ENCODE assay signal across 8 cellular contexts in the genomic region with DNA sequence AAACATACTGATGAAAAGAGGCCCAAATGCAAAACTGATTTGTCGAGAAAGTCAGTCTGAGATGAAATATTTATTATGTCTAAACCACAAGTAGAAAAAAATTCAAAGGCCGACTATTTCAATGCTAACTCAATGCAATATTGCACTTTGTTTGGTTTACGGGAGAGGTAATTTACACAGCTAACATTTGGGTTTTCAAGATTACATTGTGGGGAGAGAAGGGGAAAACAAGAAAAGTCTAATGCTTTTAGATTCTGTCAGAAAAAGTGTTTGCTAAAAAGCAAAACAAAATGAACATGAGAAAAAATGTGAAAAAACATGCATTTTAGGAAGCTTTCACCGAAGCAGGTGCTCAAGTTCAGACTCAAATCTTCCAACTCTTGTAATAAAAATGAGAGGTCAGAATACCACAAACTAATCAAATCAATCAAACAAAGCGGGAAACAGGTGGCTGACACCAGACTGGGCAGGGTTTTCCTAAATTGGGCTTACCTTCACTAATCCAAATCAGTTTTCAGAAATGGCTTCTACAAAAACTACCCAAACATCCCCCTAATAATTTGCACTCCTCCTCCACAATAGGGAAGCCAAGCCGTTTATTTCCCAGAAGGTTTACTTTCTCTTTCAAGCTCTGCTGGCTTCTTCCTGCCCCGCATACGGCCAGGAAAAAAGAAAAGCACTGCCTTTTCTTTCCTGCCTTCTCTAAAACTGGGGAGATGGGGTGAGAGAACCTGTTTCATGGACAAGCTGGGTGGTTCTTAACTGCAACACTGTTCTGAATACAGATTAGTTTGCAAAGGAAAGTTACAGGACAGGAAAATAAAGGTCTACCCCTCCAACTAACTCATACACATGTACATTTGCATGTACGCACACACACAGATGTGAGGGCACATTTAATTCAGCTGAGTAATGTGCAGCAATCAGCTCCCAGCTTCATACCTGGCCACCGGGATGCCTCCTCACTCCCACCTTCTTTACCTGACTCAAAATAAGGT. TPM values are rescaled to one million over a fixed set of nuclear protein-coding genes. Genes with fewer than 3 reads are reported as not detected.
DNase-seq lines count a peak whose midpoint lies in the region; ATAC-seq and TF ChIP-seq lines count a peak whose summit lies in the region.

No MANE protein-coding gene starts in this region.

- intact Hi-C loops in dorsolateral prefrontal cortex (cut with DNase I): no loop called here

- peaks cover 38% of the 10 kb centered on the region for H3K4me1 ChIP-seq in muscle layer of colon (ENCODE audit: insufficient read depth, low read length)

- no peaks in the 10 kb centered on the region for H3K9me3 ChIP-seq in muscle layer of colon (ENCODE audit: low read length)

- peak in 1 of 56 donors; percentile 13 for TF ChIP-seq CTCF in dorsolateral prefrontal cortex (IDR thresholded peaks at IDR 0.05 in 54 of 56, conservative IDR thresholded peaks at IDR 0.05 in 2 of 56; ENCODE audit: low read depth in 1 of 56, partially characterized antibody in 56 of 56)

- DNase-seq in Daoy (ENCODE audit: low read depth) (peak; percentile 23), NCI-H526 (lab: John Stamatoyannopoulos, UW) (peak; percentile 57 to 67), dorsolateral prefrontal cortex (no peak), NCI-H748 (lab: John Stamatoyannopoulos, UW; ENCODE audit: unreplicated experiment) (no peak), cerebellar nuclear complex (lab: John Stamatoyannopoulos, UW) (no peak)

- H3K27ac ChIP-seq in dorsolateral prefrontal cortex (peak overlapping the region in 55 of 59 donors; percentile 0 to 83 (median 50)), muscle layer of colon (ENCODE audit: low read depth, low read length) (peak overlapping the region; percentile 71)

- H3K36me3 ChIP-seq in muscle layer of colon (ENCODE audit: insufficient read depth, low read length): no peaks in the 10 kb centered on the region

- ATAC-seq in HG03139 (IDR thresholded peaks at IDR 0.05; ENCODE audit: unreplicated experiment) (no peak), GM21723 (IDR thresholded peaks at IDR 0.05; ENCODE audit: unreplicated experiment) (no peak)

- peak overlapping the region; percentile 26 for H3K9ac ChIP-seq in muscle layer of colon (ENCODE audit: low read length)

- no peaks in the 10 kb centered on the region for H3K27me3 ChIP-seq in dorsolateral prefrontal cortex
- no peaks in the 10 kb centered on the region for H3K27me3 ChIP-seq in muscle layer of colon (ENCODE audit: control insufficient read depth in 1 of 2, insufficient read depth in 2 of 2, low read length in 2 of 2)

- peak overlapping the region in 50 of 59 donors; percentile 1 to 53 (median 30) for H3K4me3 ChIP-seq in dorsolateral prefrontal cortex
- peak overlapping the region in 1 of 2 donors; percentile 51 for H3K4me3 ChIP-seq in muscle layer of colon (ENCODE audit: low read depth in 1 of 2, low read length in 2 of 2)

RNA-seq across cellular contexts. Expression of gene STAT3, which starts 9.3 kb away (rescaled TPM):
- 24.9 and 28.6 TPM in 2 replicates for total RNA-seq in Daoy (2014; rRNA removed; shearing (Covaris generic))
- total RNA-seq in dorsolateral prefrontal cortex: 100 to 1,000 TPM in 55 of 120 experiments, 10 to 100 TPM in 65; 57.7 to 203 (median 98.0) TPM

RNA-seq across cellular contexts. Expression of gene CAVIN1, which starts 44.2 kb away (rescaled TPM):
- total RNA-seq in Daoy (2014; rRNA removed; shearing (Covaris generic)): 192 and 215 TPM in 2 replicates
- total RNA-seq in dorsolateral prefrontal cortex: 10 to 100 TPM; 11.5 to 70.8 (median 30.0) TPM

Comparison
In these comparisons a context has a peak if more than half of its experiments do, and no peak if none do; other contexts are left out.
1. DNase-seq: peak in Daoy (single experiment) and NCI-H526 (2 of 2); none in dorsolateral prefrontal cortex (0 of 10), NCI-H748 (single experiment) and cerebellar nuclear complex (0 of 2).